ENCODE assay signal across 16 cellular contexts in the genomic region with DNA sequence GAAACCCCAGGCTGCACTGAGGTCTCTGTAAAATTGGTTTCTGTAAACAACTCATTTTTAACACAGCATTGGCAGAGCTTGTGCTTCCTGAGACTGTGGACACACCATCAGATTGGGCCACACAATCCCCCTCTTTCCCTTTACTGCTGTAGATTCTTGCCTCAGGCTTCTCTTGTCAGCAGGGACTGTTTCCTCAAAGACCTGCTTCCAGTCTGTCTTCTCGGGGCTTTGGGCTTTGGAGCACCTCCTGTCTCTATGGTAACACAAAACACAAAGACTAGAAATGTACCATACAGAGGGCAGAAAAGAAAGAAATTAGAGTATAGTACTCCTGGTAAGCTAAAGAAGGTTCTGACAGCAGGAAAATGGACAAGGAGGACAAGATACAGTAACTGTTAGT.
DNase-seq lines count a peak whose midpoint lies in the region; ATAC-seq and TF ChIP-seq lines count a peak whose summit lies in the region.
"Had no signal": no experiment of that assay in that cellular context is flagged by ENCODE, and none has a peak within 500 bp of the region (broad histone marks: within the 10 kb centered on the region; RNA-seq: fewer than 3 reads in every experiment).

No MANE protein-coding gene starts in this region.

- POLR2A ChIA-PET in Caco-2 (lab: Charles Lee), result no interaction called here
- POLR2A ChIA-PET in WTC11 (lab: Charles Lee), result no interaction called here

- no peaks in the 10 kb centered on the region for H3K27me3 ChIP-seq in Caco-2 (replicated peaks; ENCODE audit: control insufficient read depth, insufficient read depth, low read length)
- no peaks in the 10 kb centered on the region for H3K27me3 ChIP-seq in tibial nerve

- no CpG with 5 or more reads among the region's 1 CpG for WGBS in mesodermal cell (ENCODE audit: insufficient coverage in 2 of 2), 2 experiments
- WGBS in tibial nerve, 2 donors, result 34 to 41% methylated on average over 1 of the region's 1 CpG

- CTCF ChIA-PET in Caco-2 (lab: Charles Lee), result interaction anchor here (2.3 kb wide), 1 partner anchor 288 kb away, joined by 6 read pairs; no protein-coding TSS in a partner anchor
- CTCF ChIA-PET in WTC11 (lab: Charles Lee), result interaction anchor here (1.0 to 2.6 kb wide), 4 partner anchors 9 to 752 kb away, joined by 3 to 9 read pairs (median 4); no protein-coding TSS in a partner anchor

- intact Hi-C loops in Caco-2 (cut with micrococcal nuclease; ENCODE audit: unreplicated experiment), result loop anchor here (2.0 to 5.0 kb wide), 2 partner anchors 72 to 500 kb away; no protein-coding TSS in a partner anchor

- BruUV-seq in Caco-2 (replicated peaks; lab: Mats Ljungman, UMichigan), result no TSS peak

- H3K4me1 ChIP-seq in Caco-2 (peaks cover 50% of the 10 kb centered on the region), mesodermal cell (ENCODE audit: control insufficient read depth, insufficient read depth, low read length, poor library complexity, severe bottlenecking) (peaks cover 6% of the 10 kb centered on the region), tibial nerve (peaks cover 0 to 6% (median 0%) of the 10 kb centered on the region in 4 donors)

- H3K36me3 Mint-ChIP-seq in Caco-2 (ENCODE audit: insufficient read depth, unreplicated experiment) (peaks cover 7% of the 10 kb centered on the region), WTC11 (no peaks in the 10 kb centered on the region)
- H3K36me3 Mint-ChIP-seq: CD4-positive, CD25-positive, alpha-beta regulatory T cell had no signal

- no peaks in the 10 kb centered on the region for H3K27me3 Mint-ChIP-seq in Caco-2 (ENCODE audit: insufficient read depth, unreplicated experiment)
- H3K27me3 Mint-ChIP-seq in WTC11 (ENCODE audit: low read depth), result no peaks in the 10 kb centered on the region
- H3K27me3 Mint-ChIP-seq: CD4-positive, CD25-positive, alpha-beta regulatory T cell had no signal

- no peaks in the 10 kb centered on the region for H3K9me3 Mint-ChIP-seq in Caco-2 (ENCODE audit: unreplicated experiment)
- no peaks in the 10 kb centered on the region for H3K9me3 Mint-ChIP-seq in WTC11
- H3K9me3 Mint-ChIP-seq: CD4-positive, CD25-positive, alpha-beta regulatory T cell had no signal

- H3K4me3 Mint-ChIP-seq in Caco-2 (ENCODE audit: unreplicated experiment) (no peak overlapping the region), WTC11 (no peak overlapping the region)
- H3K4me3 Mint-ChIP-seq: CD4-positive, CD25-positive, alpha-beta regulatory T cell had no signal

- H3K27ac ChIP-seq in mesodermal cell (ENCODE audit: low read depth, low read length, severe bottlenecking) (peak overlapping the region; percentile 73), tibial nerve (no peak overlapping the region)

- no peak overlapping the region for H3K4me3 ChIP-seq in Caco-2 (ENCODE audit: low read depth, low read length)
- H3K4me3 ChIP-seq in mesodermal cell (ENCODE audit: extremely low read depth, insufficient read depth, low read length, poor library complexity, severe bottlenecking), result no peak overlapping the region
- H3K4me3 ChIP-seq in tibial nerve, result no peak overlapping the region
- H3K4me3 ChIP-seq: GM12878 had no signal

- H3K27ac Mint-ChIP-seq in Caco-2 (ENCODE audit: unreplicated experiment), result peak overlapping the region; percentile 16
- peak overlapping the region; percentile 38; the same call in 1 of the 2 replicates for H3K27ac Mint-ChIP-seq in WTC11
- H3K27ac Mint-ChIP-seq: CD4-positive, CD25-positive, alpha-beta regulatory T cell had no signal

- peaks cover 17% of the 10 kb centered on the region for H3K4me1 Mint-ChIP-seq in Caco-2 (ENCODE audit: low read depth, unreplicated experiment)
- peaks cover 9% of the 10 kb centered on the region for H3K4me1 Mint-ChIP-seq in WTC11

- TF ChIP-seq EP300 in tibial nerve (IDR thresholded peaks at IDR 0.05), result no peak

- DNase-seq in Caco-2 (no peak), NCI-H146 (lab: John Stamatoyannopoulos, UW) (peak; percentile 40), WTC11 (ENCODE audit: low spot score) (no peak), tibial nerve (ENCODE audit: low spot score in 2 of 2) (no peak), GM20000 (ENCODE audit: low spot score) (no peak)
- no peak for DNase-seq in activated CD4-positive, alpha-beta T cell treated with anti-CD3 and anti-CD28 coated beads for 4 hours
- no peak for DNase-seq in effector CD4-positive, alpha-beta T cell
- DNase-seq: AML-193; Calu3; CD4-positive, CD25-positive, alpha-beta regulatory T cell; HCEC 1CT; NCI-H1694; NCI-H446 treated with DMSO at 0.1 percent for 48 hours; SHP77 had no signal

- no peaks in the 10 kb centered on the region; the same call in 1 of the 2 replicates for H3K36me3 ChIP-seq in Caco-2 (ENCODE audit: control insufficient read depth, insufficient read depth, low read length)
- H3K36me3 ChIP-seq in mesodermal cell (ENCODE audit: control insufficient read depth, insufficient read depth, low read length), result peaks cover 6% of the 10 kb centered on the region
- no peaks in the 10 kb centered on the region for H3K36me3 ChIP-seq in tibial nerve

- ATAC-seq in WTC11, result peak; percentile 76
- ATAC-seq: GM12878 had no signal

- no peak for TF ChIP-seq POLR2A in tibial nerve (IDR thresholded peaks at IDR 0.05)

- TF ChIP-seq CTCF in Caco-2 (IDR thresholded peaks at IDR 0.05; ENCODE audit: insufficient read depth in 1 of 2, low read depth in 1 of 2, low read length in 1 of 2, severe bottlenecking in 1 of 2, unreplicated experiment in 1 of 2) (no peak), WTC11 (IDR thresholded peaks at IDR 0.05) (no peak), tibial nerve (IDR thresholded peaks at IDR 0.05) (no peak), GM20000 (IDR thresholded peaks at IDR 0.05; ENCODE audit: extremely low read depth, missing control alignments) (no peak)

- H3K9me3 ChIP-seq in Caco-2 (0 out of 2 replicates have a peak, but pooled peaks cover 4% of the 10 kb centered on the region), mesodermal cell (ENCODE audit: control insufficient read depth, low read length) (no peaks in the 10 kb centered on the region), tibial nerve (no peaks in the 10 kb centered on the region)

TF ChIP-seq in WTC11, 78 proteins besides CTCF, POLR2A, EP300 and RAD21 (continues in another document):
- TF ChIP-seq FOXP1 (CRISPR knock-in tag; IDR thresholded peaks at IDR 0.05; ENCODE audit: borderline replicate concordance) (no peak), FOXJ3 (CRISPR knock-in tag; IDR thresholded peaks at IDR 0.05; ENCODE audit: borderline replicate concordance) (no peak), PRRX2 (CRISPR knock-in tag; IDR thresholded peaks at IDR 0.05) (no peak), TEAD4 (CRISPR knock-in tag; IDR thresholded peaks at IDR 0.05) (no peak)
- TF ChIP-seq, protein P1, sequence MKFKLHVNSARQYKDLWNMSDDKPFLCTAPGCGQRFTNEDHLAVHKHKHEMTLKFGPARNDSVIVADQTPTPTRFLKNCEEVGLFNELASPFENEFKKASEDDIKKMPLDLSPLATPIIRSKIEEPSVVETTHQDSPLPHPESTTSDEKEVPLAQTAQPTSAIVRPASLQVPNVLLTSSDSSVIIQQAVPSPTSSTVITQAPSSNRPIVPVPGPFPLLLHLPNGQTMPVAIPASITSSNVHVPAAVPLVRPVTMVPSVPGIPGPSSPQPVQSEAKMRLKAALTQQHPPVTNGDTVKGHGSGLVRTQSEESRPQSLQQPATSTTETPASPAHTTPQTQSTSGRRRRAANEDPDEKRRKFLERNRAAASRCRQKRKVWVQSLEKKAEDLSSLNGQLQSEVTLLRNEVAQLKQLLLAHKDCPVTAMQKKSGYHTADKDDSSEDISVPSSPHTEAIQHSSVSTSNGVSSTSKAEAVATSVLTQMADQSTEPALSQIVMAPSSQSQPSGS (CRISPR knock-in tag; IDR thresholded peaks at IDR 0.05; ENCODE audit: borderline replicate concordance, low read depth), result no peak
- TF ChIP-seq, protein P2, sequence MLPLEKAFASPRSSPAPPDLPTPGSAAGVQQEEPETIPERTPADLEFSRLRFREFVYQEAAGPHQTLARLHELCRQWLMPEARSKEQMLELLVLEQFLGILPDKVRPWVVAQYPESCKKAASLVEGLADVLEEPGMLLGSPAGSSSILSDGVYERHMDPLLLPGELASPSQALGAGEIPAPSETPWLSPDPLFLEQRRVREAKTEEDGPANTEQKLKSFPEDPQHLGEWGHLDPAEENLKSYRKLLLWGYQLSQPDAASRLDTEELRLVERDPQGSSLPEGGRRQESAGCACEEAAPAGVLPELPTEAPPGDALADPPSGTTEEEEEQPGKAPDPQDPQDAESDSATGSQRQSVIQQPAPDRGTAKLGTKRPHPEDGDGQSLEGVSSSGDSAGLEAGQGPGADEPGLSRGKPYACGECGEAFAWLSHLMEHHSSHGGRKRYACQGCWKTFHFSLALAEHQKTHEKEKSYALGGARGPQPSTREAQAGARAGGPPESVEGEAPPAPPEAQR (CRISPR knock-in tag; IDR thresholded peaks at IDR 0.05), result no peak
- TF ChIP-seq, protein P3, sequence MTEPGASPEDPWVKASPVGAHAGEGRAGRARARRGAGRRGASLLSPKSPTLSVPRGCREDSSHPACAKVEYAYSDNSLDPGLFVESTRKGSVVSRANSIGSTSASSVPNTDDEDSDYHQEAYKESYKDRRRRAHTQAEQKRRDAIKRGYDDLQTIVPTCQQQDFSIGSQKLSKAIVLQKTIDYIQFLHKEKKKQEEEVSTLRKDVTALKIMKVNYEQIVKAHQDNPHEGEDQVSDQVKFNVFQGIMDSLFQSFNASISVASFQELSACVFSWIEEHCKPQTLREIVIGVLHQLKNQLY (CRISPR knock-in tag; IDR thresholded peaks at IDR 0.05), result no peak
- TF ChIP-seq, protein P4, sequence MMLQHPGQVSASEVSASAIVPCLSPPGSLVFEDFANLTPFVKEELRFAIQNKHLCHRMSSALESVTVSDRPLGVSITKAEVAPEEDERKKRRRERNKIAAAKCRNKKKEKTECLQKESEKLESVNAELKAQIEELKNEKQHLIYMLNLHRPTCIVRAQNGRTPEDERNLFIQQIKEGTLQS (CRISPR knock-in tag; conservative IDR thresholded peaks at IDR 0.05), result no peak
- TF ChIP-seq, protein P5, sequence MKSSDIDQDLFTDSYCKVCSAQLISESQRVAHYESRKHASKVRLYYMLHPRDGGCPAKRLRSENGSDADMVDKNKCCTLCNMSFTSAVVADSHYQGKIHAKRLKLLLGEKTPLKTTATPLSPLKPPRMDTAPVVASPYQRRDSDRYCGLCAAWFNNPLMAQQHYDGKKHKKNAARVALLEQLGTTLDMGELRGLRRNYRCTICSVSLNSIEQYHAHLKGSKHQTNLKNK (CRISPR knock-in tag; IDR thresholded peaks at IDR 0.05), result no peak
- TF ChIP-seq, protein P6, sequence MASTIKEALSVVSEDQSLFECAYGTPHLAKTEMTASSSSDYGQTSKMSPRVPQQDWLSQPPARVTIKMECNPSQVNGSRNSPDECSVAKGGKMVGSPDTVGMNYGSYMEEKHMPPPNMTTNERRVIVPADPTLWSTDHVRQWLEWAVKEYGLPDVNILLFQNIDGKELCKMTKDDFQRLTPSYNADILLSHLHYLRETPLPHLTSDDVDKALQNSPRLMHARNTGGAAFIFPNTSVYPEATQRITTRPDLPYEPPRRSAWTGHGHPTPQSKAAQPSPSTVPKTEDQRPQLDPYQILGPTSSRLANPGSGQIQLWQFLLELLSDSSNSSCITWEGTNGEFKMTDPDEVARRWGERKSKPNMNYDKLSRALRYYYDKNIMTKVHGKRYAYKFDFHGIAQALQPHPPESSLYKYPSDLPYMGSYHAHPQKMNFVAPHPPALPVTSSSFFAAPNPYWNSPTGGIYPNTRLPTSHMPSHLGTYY (CRISPR knock-in tag; IDR thresholded peaks at IDR 0.05), result no peak
